In the genomic region with DNA sequence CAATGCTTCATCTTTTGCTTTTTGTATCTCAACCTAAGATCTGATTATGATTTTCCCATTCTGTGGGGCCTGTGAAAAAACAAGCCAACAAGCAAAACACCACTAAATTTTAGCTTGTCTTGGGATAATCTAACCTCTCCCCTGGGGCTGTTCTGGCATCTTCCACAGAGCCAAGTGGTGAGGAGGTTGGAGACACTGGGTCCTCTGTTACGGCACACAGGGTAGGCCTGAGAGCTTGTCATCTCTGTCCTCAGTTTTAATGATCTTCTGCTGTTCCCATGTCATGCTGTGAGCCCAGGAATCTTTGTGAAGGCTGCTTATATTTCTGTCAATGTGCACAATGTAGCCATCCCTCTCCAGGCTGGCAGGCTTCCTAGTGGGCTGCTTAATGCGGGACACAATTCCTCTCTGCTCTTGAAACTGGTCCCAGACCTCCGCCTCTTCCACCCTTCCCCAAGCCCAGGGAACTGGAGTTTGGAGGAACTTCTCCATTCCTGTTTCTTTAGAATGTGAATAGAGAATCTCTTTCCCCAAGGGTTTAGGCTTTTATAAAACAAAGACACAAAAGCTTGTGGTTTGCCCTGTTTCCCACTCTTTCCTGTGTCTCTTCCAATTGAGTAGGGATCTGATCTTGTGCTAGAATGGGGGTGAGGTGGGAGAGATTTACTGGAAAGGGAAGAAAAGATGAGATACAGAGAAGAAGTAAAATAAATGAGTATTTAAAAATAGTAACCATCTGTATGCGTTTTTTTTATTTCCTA, we compare ENCODE assay signal across 21 cellular contexts. TPM values are rescaled to one million over a fixed set of nuclear protein-coding genes. Genes with fewer than 3 reads are reported as not detected.
DNase-seq lines count a peak whose midpoint lies in the region; ATAC-seq lines count a peak whose summit lies in the region.
"Had no signal": no experiment of that assay in that cellular context is flagged by ENCODE, and none has a peak within 500 bp of the region (broad histone marks: within the 10 kb centered on the region; RNA-seq: fewer than 3 reads in every experiment).

No MANE protein-coding gene starts in this region.

- peaks cover 4% of the 10 kb centered on the region for H3K27me3 Mint-ChIP-seq in activated naive CD8-positive, alpha-beta T cell treated with anti-CD3 and anti-CD28 coated beads for 36 hours

- no peaks in the 10 kb centered on the region for H3K4me1 Mint-ChIP-seq in activated naive CD8-positive, alpha-beta T cell treated with anti-CD3 and anti-CD28 coated beads for 36 hours
- H3K4me1 Mint-ChIP-seq: activated CD4-positive, alpha-beta T cell treated with anti-CD3 and anti-CD28 coated beads for 36 hours; natural killer cell had no signal

- no peak overlapping the region for H3K4me3 ChIP-seq in HAP-1

- peaks cover 13% of the 10 kb centered on the region for H3K4me1 ChIP-seq in HAP-1

- no peaks in the 10 kb centered on the region for H3K36me3 Mint-ChIP-seq in activated naive CD8-positive, alpha-beta T cell treated with anti-CD3 and anti-CD28 coated beads for 36 hours
- H3K36me3 Mint-ChIP-seq: natural killer cell had no signal

- in situ Hi-C loops in HAP-1 (cut with MboI; ENCODE audit: low sequenced_read_pairs) = no loop called here

- intact Hi-C loops in sciatic nerve (cut with DNase I) = no loop called here

- peak; percentile 79 for ATAC-seq in sciatic nerve
- no peak for ATAC-seq in GM19023 (IDR thresholded peaks at IDR 0.05; ENCODE audit: unreplicated experiment)
- ATAC-seq: activated CD4-positive, alpha-beta T cell treated with anti-CD3 and anti-CD28 coated beads for 36 hours; natural killer cell had no signal

- H3K9me3 Mint-ChIP-seq in activated naive CD8-positive, alpha-beta T cell treated with anti-CD3 and anti-CD28 coated beads for 36 hours = no peaks in the 10 kb centered on the region
- H3K9me3 Mint-ChIP-seq: activated naive CD4-positive, alpha-beta T cell treated with anti-CD3 and anti-CD28 coated beads for 36 hours had no signal

- DNase-seq in HAP-1 (ENCODE audit: low spot score in 2 of 2) (peak; percentile 65 to 82), astrocyte of the hippocampus (ENCODE audit: low read depth, low spot score) (peak; percentile 65), globus pallidus (ENCODE audit: low spot score) (peak; percentile 29), sciatic nerve (ENCODE audit: low spot score) (no peak), HuH-7 (ENCODE audit: low spot score) (no peak), GDM1 (lab: John Stamatoyannopoulos, UW) (no peak)
- DNase-seq in activated naive CD8-positive, alpha-beta T cell treated with anti-CD3 and anti-CD28 coated beads for 36 hours = no peak
- DNase-seq: activated CD4-positive, alpha-beta T cell treated with anti-CD3 and anti-CD28 coated beads for 36 hours; activated CD8-positive, alpha-beta memory T cell treated with anti-CD3 and anti-CD28 coated beads for 24 hours; activated naive CD4-positive, alpha-beta T cell treated with anti-CD3 and anti-CD28 coated beads for 36 hours; activated T-cell treated with anti-CD3 and anti-CD28 coated beads, Interleukin-2, amount 50 U/mL, for 48 hours; glutamatergic neuron; Karpas-422; natural killer cell; NCI-H2029; NCI-H2227 treated with DMSO at 0.1 percent for 48 hours; NCI-H82; OCI-M1; SIG-M5; T-helper 1 cell had no signal

- H3K4me3 Mint-ChIP-seq in activated naive CD8-positive, alpha-beta T cell treated with anti-CD3 and anti-CD28 coated beads for 36 hours = no peak overlapping the region
- H3K4me3 Mint-ChIP-seq: activated CD4-positive, alpha-beta T cell treated with anti-CD3 and anti-CD28 coated beads for 36 hours; activated naive CD4-positive, alpha-beta T cell treated with anti-CD3 and anti-CD28 coated beads for 36 hours; natural killer cell had no signal

- no peak overlapping the region for H3K27ac Mint-ChIP-seq in activated naive CD8-positive, alpha-beta T cell treated with anti-CD3 and anti-CD28 coated beads for 36 hours
- H3K27ac Mint-ChIP-seq: activated CD4-positive, alpha-beta T cell treated with anti-CD3 and anti-CD28 coated beads for 36 hours; activated naive CD4-positive, alpha-beta T cell treated with anti-CD3 and anti-CD28 coated beads for 36 hours; natural killer cell had no signal

- H3K9me3 ChIP-seq in HAP-1 = no peaks in the 10 kb centered on the region

- H3K27me3 ChIP-seq in HAP-1 (ENCODE audit: low read depth) = no peaks in the 10 kb centered on the region

- no peaks in the 10 kb centered on the region for H3K36me3 ChIP-seq in HAP-1 (replicated peaks)

RNA-seq across cellular contexts. Expression of a gene that starts 30.9 kb away (rescaled TPM):
- total RNA-seq in sciatic nerve = 35.4 TPM
- not detected for total RNA-seq in activated naive CD8-positive, alpha-beta T cell treated with anti-CD3 and anti-CD28 coated beads for 36 hours
- total RNA-seq: activated CD4-positive, alpha-beta T cell treated with anti-CD3 and anti-CD28 coated beads for 36 hours; natural killer cell had no signal

Comparison
In these comparisons a context has a peak if more than half of its experiments do, and no peak if none do; other contexts are left out.
1. DNase-seq: peak in HAP-1 (2 of 2), astrocyte of the hippocampus (single experiment) and globus pallidus (single experiment); none in sciatic nerve (single experiment), HuH-7 (single experiment), activated naive CD8-positive, alpha-beta T cell treated with anti-CD3 and anti-CD28 coated beads for 36 hours (single experiment) and GDM1 (single experiment).
2. RNA of a gene that starts 30.9 kb away (total RNA-seq): 35.4 TPM in sciatic nerve (single experiment); not detected in activated naive CD8-positive, alpha-beta T cell treated with anti-CD3 and anti-CD28 coated beads for 36 hours; every median in the first group is over 10 times any median in the second.